ENCODE assay signal across 15 cellular contexts in genomic region chr13:29918845-29919244, GRCh38.
DNase-seq lines count a peak whose midpoint lies in the region; ATAC-seq, FAIRE-seq and TF ChIP-seq lines count a peak whose summit lies in the region.
"Had no signal": no experiment of that assay in that cellular context is flagged by ENCODE, and none has a peak within 500 bp of the region (broad histone marks: within the 10 kb centered on the region; RNA-seq: fewer than 3 reads in every experiment).

No MANE protein-coding gene starts in this region.

- no peaks in the 10 kb centered on the region for H3K27me3 ChIP-seq in GM12878 (replicated peaks in 1 of 2; ENCODE audit: control insufficient read depth in 2 of 2, insufficient read depth in 2 of 2, low read length in 1 of 2)
- H3K27me3 ChIP-seq in kidney epithelial cell (ENCODE audit: control insufficient read depth, insufficient read depth, low read length): no peaks in the 10 kb centered on the region
- H3K27me3 ChIP-seq in aorta (ENCODE audit: control insufficient read depth in 1 of 2, insufficient read depth in 2 of 2, low read length in 1 of 2): no peaks in the 10 kb centered on the region
- H3K27me3 ChIP-seq: heart right ventricle, suprapubic skin had no signal

- CTCF ChIA-PET in GM12878 (lab: Yijun Ruan, JAX): interaction anchor here (7.8 to 11.6 kb wide), 2 partner anchors 15 to 146 kb away, joined by 94 to 225 read pairs; no protein-coding TSS in a partner anchor

- peak overlapping the region; percentile 44 for H3K27ac ChIP-seq in 22Rv1
- no peak overlapping the region for H3K27ac ChIP-seq in GM12878 (ENCODE audit: control insufficient read depth, insufficient read depth)
- H3K27ac ChIP-seq in aorta (ENCODE audit: low read depth in 1 of 2, low read length in 2 of 2): no peak overlapping the region
- H3K27ac ChIP-seq: heart right ventricle, suprapubic skin had no signal

- H3K27ac Mint-ChIP-seq in HFFc6: peak overlapping the region; percentile 86

- H4K20me1 ChIP-seq in GM12878 (ENCODE audit: control insufficient read depth, insufficient read depth): no peaks in the 10 kb centered on the region

- peak overlapping the region; percentile 56 for H3K4me3 Mint-ChIP-seq in HFFc6

- H3K27me3 Mint-ChIP-seq in HFFc6 (ENCODE audit: insufficient read depth): no peaks in the 10 kb centered on the region

- RAD21 ChIA-PET in GM12878 (lab: Charles Lee; ENCODE audit: unreplicated experiment): no interaction called here

- no peaks in the 10 kb centered on the region for H3K79me2 ChIP-seq in GM12878 (ENCODE audit: control insufficient read depth, insufficient read depth, low read length)

- ATAC-seq in GM12878 (0 out of 3 replicates have a peak, but pooled peaks have one; percentile 31), aorta (ENCODE audit: low FRiP score) (no peak), HG03342 (IDR thresholded peaks at IDR 0.05; ENCODE audit: unreplicated experiment) (no peak)
- ATAC-seq: heart right ventricle had no signal

- H3K36me3 ChIP-seq in GM12878 (ENCODE audit: control insufficient read depth in 2 of 2, insufficient read depth in 2 of 2, low read length in 1 of 2): no peaks in the 10 kb centered on the region
- H3K36me3 ChIP-seq in kidney epithelial cell (ENCODE audit: control insufficient read depth, insufficient read depth, low read length): no peaks in the 10 kb centered on the region
- H3K36me3 ChIP-seq in aorta (ENCODE audit: control insufficient read depth in 1 of 2, insufficient read depth in 2 of 2, low read length in 1 of 2): no peaks in the 10 kb centered on the region
- H3K36me3 ChIP-seq: heart right ventricle, suprapubic skin had no signal

- no peaks in the 10 kb centered on the region for H3K9me3 ChIP-seq in GM12878 (replicated peaks; ENCODE audit: control insufficient read depth, insufficient read depth, low read length)
- no peaks in the 10 kb centered on the region for H3K9me3 ChIP-seq in aorta (ENCODE audit: control insufficient read depth, low read length)
- H3K9me3 ChIP-seq: heart right ventricle, suprapubic skin had no signal

- WGBS in GM12878 (ENCODE audit: insufficient coverage, insufficient replicate concordance, low lambda C conversion rate, missing lambda C conversion rate): 45% methylated on average over 4 of the region's 4 CpGs
- 63 to 66% methylated on average over 4 of the region's 4 CpGs for WGBS in aorta, 2 donors

- DNase-seq in HFFc6 (peak; percentile 92), GM12878 (ENCODE audit: low read depth, low spot score) (no peak), kidney epithelial cell (ENCODE audit: low read depth) (peak; percentile 60), aorta (no peak)
- DNase-seq in activated naive CD4-positive, alpha-beta T cell treated with anti-CD3 and anti-CD28 coated beads, Interleukin-2, amount 50 U/mL, for 16 hours: no peak
- DNase-seq in activated T-cell treated with anti-CD3 and anti-CD28 coated beads, Interleukin-2, amount 50 U/mL, for 48 hours: no peak
- DNase-seq: ACHN; activated CD4-positive, CD25-positive, alpha-beta regulatory T cell treated with anti-CD3 and anti-CD28 coated beads, Interleukin-2, amount 50 U/mL, for 72 hours; activated gamma-delta T cell; heart right ventricle; NCI-H524 treated with DMSO at 0.1 percent for 48 hours had no signal

- no peak overlapping the region for H3K4me2 ChIP-seq in GM12878 (ENCODE audit: control insufficient read depth, insufficient read depth)

- H3K9ac ChIP-seq in GM12878 (ENCODE audit: control insufficient read depth, insufficient read depth, low read length): no peak overlapping the region

- H3K4me1 Mint-ChIP-seq in HFFc6 (ENCODE audit: low read depth): peaks cover 62% of the 10 kb centered on the region

- H3K36me3 Mint-ChIP-seq in HFFc6 (ENCODE audit: low read depth): no peaks in the 10 kb centered on the region; the same call in 1 of the 2 replicates

- no peak for TF ChIP-seq RAD21 in GM12878 (IDR thresholded peaks at IDR 0.05; ENCODE audit: insufficient read depth, low read depth, low read length)

- intact Hi-C loops in GM12878 (cut with micrococcal nuclease; ENCODE audit: unreplicated experiment) (no loop called here), aorta (cut with DNase I) (no loop called here)

- TF ChIP-seq CTCF in 22Rv1 (IDR thresholded peaks at IDR 0.05) (no peak), HFFc6 (IDR thresholded peaks at IDR 0.05) (no peak), GM12878 (IDR thresholded peaks at IDR 0.05 in 2 of 3, conservative IDR thresholded peaks at IDR 0.05 in 1 of 3; ENCODE audit: control insufficient read depth in 2 of 3, extremely low read depth in 1 of 3, insufficient read depth in 1 of 3, low read depth in 3 of 3, low read length in 3 of 3) (no peak), kidney epithelial cell (IDR thresholded peaks at IDR 0.05; ENCODE audit: insufficient read depth, low read length, poor library complexity, severe bottlenecking) (no peak)

- no peaks in the 10 kb centered on the region for H3K4me1 ChIP-seq in GM12878 (ENCODE audit: control insufficient read depth, insufficient read depth, low read length)
- H3K4me1 ChIP-seq in aorta (ENCODE audit: control insufficient read depth in 1 of 2, insufficient read depth in 2 of 2, low read length in 2 of 2): peaks cover 0 to 3% of the 10 kb centered on the region in 2 donors

- H2AFZ ChIP-seq in GM12878 (ENCODE audit: control insufficient read depth, low read depth, low read length): no peak overlapping the region

- no peak for TF ChIP-seq EP300 in GM12878 (IDR thresholded peaks at IDR 0.05; ENCODE audit: borderline replicate concordance in 1 of 2, control insufficient read depth in 1 of 2, low read depth in 2 of 2, low read length in 2 of 2)

- FAIRE-seq in GM12878 (lab: Jason Lieb, UNC): no peak
- FAIRE-seq: colon had no signal

- BruUV-seq in GM12878 (replicated peaks; lab: Mats Ljungman, UMichigan): no TSS peak

- in situ Hi-C loops in GM12878 (cut with MboI): no loop called here

- TF ChIP-seq POLR2A in GM12878 (IDR thresholded peaks at IDR 0.05; ENCODE audit: low read depth, low read length): no peak

- SMC1A ChIA-PET in GM12878 (lab: Charles Lee; ENCODE audit: uncharacterized antibody, unreplicated experiment): interaction anchor here (9.1 kb wide), 1 partner anchor 147 kb away, joined by 119 read pairs; no protein-coding TSS in a partner anchor

- H3K9me3 Mint-ChIP-seq in HFFc6: no peaks in the 10 kb centered on the region

- H3K4me3 ChIP-seq in GM12878 (no peak overlapping the region), kidney epithelial cell (ENCODE audit: low read depth, low read length) (no peak overlapping the region), aorta (ENCODE audit: low read length in 2 of 2) (no peak overlapping the region)
- H3K4me3 ChIP-seq: heart right ventricle, suprapubic skin had no signal

- POLR2A ChIA-PET in GM12878 (lab: Charles Lee): no interaction called here

TF ChIP-seq in GM12878, 131 proteins besides CTCF, POLR2A, EP300 and RAD21 (continues in another document):
- TF ChIP-seq ZSCAN29 (IDR thresholded peaks at IDR 0.05): no peak
- no peak for TF ChIP-seq KLF5 (IDR thresholded peaks at IDR 0.05; ENCODE audit: partially characterized antibody)
- no peak for TF ChIP-seq HCFC1 (IDR thresholded peaks at IDR 0.05; ENCODE audit: low read length)
- no peak for TF ChIP-seq MEF2A (IDR thresholded peaks at IDR 0.05; ENCODE audit: insufficient read depth, low read depth, low read length)
- TF ChIP-seq SPI1 (IDR thresholded peaks at IDR 0.05; ENCODE audit: borderline replicate concordance, insufficient read depth, low read depth, low read length): no peak
- TF ChIP-seq REST (IDR thresholded peaks at IDR 0.05; ENCODE audit: low read depth, low read length): no peak
- no peak for TF ChIP-seq DPF2 (IDR thresholded peaks at IDR 0.05)
- TF ChIP-seq, protein P1, sequence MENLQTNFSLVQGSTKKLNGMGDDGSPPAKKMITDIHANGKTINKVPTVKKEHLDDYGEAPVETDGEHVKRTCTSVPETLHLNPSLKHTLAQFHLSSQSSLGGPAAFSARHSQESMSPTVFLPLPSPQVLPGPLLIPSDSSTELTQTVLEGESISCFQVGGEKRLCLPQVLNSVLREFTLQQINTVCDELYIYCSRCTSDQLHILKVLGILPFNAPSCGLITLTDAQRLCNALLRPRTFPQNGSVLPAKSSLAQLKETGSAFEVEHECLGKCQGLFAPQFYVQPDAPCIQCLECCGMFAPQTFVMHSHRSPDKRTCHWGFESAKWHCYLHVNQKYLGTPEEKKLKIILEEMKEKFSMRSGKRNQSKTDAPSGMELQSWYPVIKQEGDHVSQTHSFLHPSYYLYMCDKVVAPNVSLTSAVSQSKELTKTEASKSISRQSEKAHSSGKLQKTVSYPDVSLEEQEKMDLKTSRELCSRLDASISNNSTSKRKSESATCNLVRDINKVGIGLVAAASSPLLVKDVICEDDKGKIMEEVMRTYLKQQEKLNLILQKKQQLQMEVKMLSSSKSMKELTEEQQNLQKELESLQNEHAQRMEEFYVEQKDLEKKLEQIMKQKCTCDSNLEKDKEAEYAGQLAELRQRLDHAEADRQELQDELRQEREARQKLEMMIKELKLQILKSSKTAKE (IDR thresholded peaks at IDR 0.05; ENCODE audit: low read depth, poor library complexity, severe bottlenecking): no peak
- TF ChIP-seq NRF1 (conservative IDR thresholded peaks at IDR 0.05; ENCODE audit: low read depth, low read length): no peak
- TF ChIP-seq RFX5 (IDR thresholded peaks at IDR 0.05; ENCODE audit: low read depth, low read length): no peak

Comparison
In these comparisons a context has a peak if more than half of its experiments do, and no peak if none do; other contexts are left out.
1. DNase-seq: peak in HFFc6 (single experiment) and kidney epithelial cell (single experiment); none in GM12878 (single experiment), aorta (0 of 2), activated naive CD4-positive, alpha-beta T cell treated with anti-CD3 and anti-CD28 coated beads, Interleukin-2, amount 50 U/mL, for 16 hours (single experiment) and activated T-cell treated with anti-CD3 and anti-CD28 coated beads, Interleukin-2, amount 50 U/mL, for 48 hours (0 of 2).